In the genomic region with DNA sequence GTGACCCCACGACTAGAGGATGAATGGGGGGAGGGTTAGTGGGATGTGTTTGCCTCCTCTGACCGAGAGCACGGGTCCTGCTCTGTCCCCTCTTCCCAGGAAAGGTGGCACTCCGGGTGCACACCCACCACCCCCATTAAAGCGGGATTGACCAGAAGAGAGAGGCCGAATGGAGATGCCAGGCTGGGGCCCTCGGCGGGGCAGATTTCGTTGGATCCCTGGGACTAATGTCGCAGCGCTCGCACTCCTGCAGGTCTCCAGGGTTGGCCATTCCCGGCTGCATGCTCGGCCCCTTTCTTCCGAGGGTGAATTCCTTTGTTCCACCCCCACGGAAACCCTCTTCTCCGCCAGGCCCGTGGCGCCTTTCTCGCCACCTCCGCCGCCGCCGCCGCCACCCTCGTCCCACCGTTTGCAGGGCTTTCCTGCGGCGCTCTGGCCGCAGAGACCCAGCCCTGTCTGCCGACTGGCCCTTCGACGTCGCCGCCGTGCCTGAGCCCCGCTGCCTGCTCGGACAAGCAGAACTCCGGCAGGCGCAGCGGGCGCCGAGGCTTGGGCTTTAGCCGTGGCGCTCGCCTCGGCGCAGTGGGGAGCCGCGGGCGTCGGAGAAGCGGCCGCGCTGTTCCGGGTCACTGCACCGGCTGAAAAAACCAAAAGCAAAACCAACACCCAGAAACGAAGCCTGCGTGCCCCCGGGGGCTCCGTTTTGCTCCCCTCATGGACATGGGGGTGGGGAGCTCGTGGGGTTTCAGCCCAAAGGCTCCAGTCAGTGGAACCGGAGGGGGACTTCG, we compare ENCODE assay signal across 9 cellular contexts. TPM values are rescaled to one million over a fixed set of nuclear protein-coding genes. Genes with fewer than 3 reads are reported as not detected.
A peak's percentile ranks its signal among the peaks of the same experiment; 100 is the strongest.
DNase-seq lines count a peak whose midpoint lies in the region; ATAC-seq and TF ChIP-seq lines count a peak whose summit lies in the region.
"Had no signal": no experiment of that assay in that cellular context is flagged by ENCODE, and none has a peak within 500 bp of the region (broad histone marks: within the 10 kb centered on the region; RNA-seq: fewer than 3 reads in every experiment).

No MANE protein-coding gene starts in this region.

- no peak for DNase-seq in activated T-cell treated with anti-CD3 and anti-CD28 coated beads, Interleukin-2, amount 50 U/mL, for 4 hours
- DNase-seq in activated T-cell treated with anti-CD3 and anti-CD28 coated beads, Interleukin-2, amount 50 U/mL, for 48 hours, result no peak
- DNase-seq in lower lobe of right lung (no peak), thoracic aorta (ENCODE audit: low spot score) (no peak), NCI-H345 (lab: John Stamatoyannopoulos, UW) (no peak), head of caudate nucleus (no peak)
- DNase-seq: C1 segment of cervical spinal cord had no signal

- H3K36me3 ChIP-seq in lower lobe of right lung (no peaks in the 10 kb centered on the region), thoracic aorta (no peaks in the 10 kb centered on the region)

- no peaks in the 10 kb centered on the region for H3K36me3 Mint-ChIP-seq in activated T-cell treated with anti-CD3 and anti-CD28 coated beads, Interleukin-2, amount 50 U/mL, for 4 hours (ENCODE audit: insufficient read depth)
- no peaks in the 10 kb centered on the region for H3K36me3 Mint-ChIP-seq in activated naive CD8-positive, alpha-beta T cell

- peak overlapping the region; percentile 51 for H3K4me3 ChIP-seq in lower lobe of right lung
- H3K4me3 ChIP-seq in thoracic aorta, result peak overlapping the region; percentile 57

- H3K9me3 ChIP-seq in lower lobe of right lung (no peaks in the 10 kb centered on the region), thoracic aorta (no peaks in the 10 kb centered on the region)

- TF ChIP-seq CTCF in lower lobe of right lung (IDR thresholded peaks at IDR 0.05) (no peak), thoracic aorta (IDR thresholded peaks at IDR 0.05) (no peak)

- peaks cover 10% of the 10 kb centered on the region for H3K4me1 Mint-ChIP-seq in activated T-cell treated with anti-CD3 and anti-CD28 coated beads, Interleukin-2, amount 50 U/mL, for 4 hours (ENCODE audit: low read depth)
- H3K4me1 Mint-ChIP-seq in activated naive CD8-positive, alpha-beta T cell (ENCODE audit: low read depth), result peaks cover 10% of the 10 kb centered on the region

- H3K27me3 ChIP-seq in lower lobe of right lung (ENCODE audit: low read depth) (peaks cover 98% of the 10 kb centered on the region), thoracic aorta (replicated peaks; ENCODE audit: insufficient read depth) (peaks cover 27% of the 10 kb centered on the region)

- no peaks in the 10 kb centered on the region for H3K9me3 Mint-ChIP-seq in activated T-cell treated with anti-CD3 and anti-CD28 coated beads, Interleukin-2, amount 50 U/mL, for 4 hours
- no peaks in the 10 kb centered on the region for H3K9me3 Mint-ChIP-seq in activated naive CD8-positive, alpha-beta T cell (ENCODE audit: low read depth)

- H3K27ac ChIP-seq in lower lobe of right lung (no peak overlapping the region), thoracic aorta (no peak overlapping the region)

- H3K4me1 ChIP-seq in lower lobe of right lung (peaks cover 15% of the 10 kb centered on the region), thoracic aorta (ENCODE audit: control insufficient read depth in 1 of 2, low read depth in 2 of 2) (peaks cover 0 to 14% of the 10 kb centered on the region in 2 donors)

- peak overlapping the region; percentile 75 for H3K4me3 Mint-ChIP-seq in activated T-cell treated with anti-CD3 and anti-CD28 coated beads, Interleukin-2, amount 50 U/mL, for 4 hours
- H3K4me3 Mint-ChIP-seq in activated naive CD8-positive, alpha-beta T cell, result peak overlapping the region; percentile 84

- no peak overlapping the region for H3K27ac Mint-ChIP-seq in activated naive CD8-positive, alpha-beta T cell

- H3K27me3 Mint-ChIP-seq in activated T-cell treated with anti-CD3 and anti-CD28 coated beads, Interleukin-2, amount 50 U/mL, for 4 hours (ENCODE audit: low read depth), result peaks cover 90% of the 10 kb centered on the region
- peaks cover 37% of the 10 kb centered on the region for H3K27me3 Mint-ChIP-seq in activated naive CD8-positive, alpha-beta T cell

- peak; percentile 12 to 34 for ATAC-seq in activated T-cell treated with anti-CD3 and anti-CD28 coated beads, Interleukin-2, amount 50 U/mL, for 4 hours
- ATAC-seq in lower lobe of right lung, result peak in 1 of 2 donors; percentile 22
- no peak for ATAC-seq in thoracic aorta (ENCODE audit: insufficient number of reproducible peaks, low FRiP score, low read depth)
- ATAC-seq in GM18498 (IDR thresholded peaks at IDR 0.05; ENCODE audit: unreplicated experiment), result no peak

- intact Hi-C loops in lower lobe of right lung (cut with DNase I), result no loop called here
- intact Hi-C loops in head of caudate nucleus (cut with DNase I), result no loop called here

RNA-seq across cellular contexts. Expression of a gene that starts 11.8 kb away (rescaled TPM):
- not detected for total RNA-seq in activated T-cell treated with anti-CD3 and anti-CD28 coated beads, Interleukin-2, amount 50 U/mL, for 4 hours
- total RNA-seq in lower lobe of right lung (0.21 TPM), thoracic aorta (not detected)

Comparison
In these comparisons a context has a peak if more than half of its experiments do, and no peak if none do; other contexts are left out.
1. ATAC-seq: peak in activated T-cell treated with anti-CD3 and anti-CD28 coated beads, Interleukin-2, amount 50 U/mL, for 4 hours (2 of 2); none in thoracic aorta (single experiment) and GM18498 (single experiment).